ENCODE assay signal across 22 cellular contexts in genomic region chr11:6745018-6745417, GRCh38. TPM values are rescaled to one million over a fixed set of nuclear protein-coding genes. Genes with fewer than 3 reads are reported as not detected.
DNase-seq lines count a peak whose midpoint lies in the region; ATAC-seq and TF ChIP-seq lines count a peak whose summit lies in the region.
"Had no signal": no experiment of that assay in that cellular context is flagged by ENCODE, and none has a peak within 500 bp of the region (broad histone marks: within the 10 kb centered on the region; RNA-seq: fewer than 3 reads in every experiment).

No MANE protein-coding gene starts in this region.

- peak overlapping the region; percentile 85 for H3K27ac ChIP-seq in DND-41 (ENCODE audit: low read length)
- H3K27ac ChIP-seq in KOPT-K1 (ENCODE audit: low read depth, low read length, poor library complexity, severe bottlenecking) = peak overlapping the region; percentile 81
- peak overlapping the region; percentile 79 for H3K27ac ChIP-seq in lower lobe of right lung
- no peak overlapping the region for H3K27ac ChIP-seq in thymus (ENCODE audit: low read depth)
- H3K27ac ChIP-seq in tibial artery = no peak overlapping the region
- H3K27ac ChIP-seq: epithelial cell of prostate, foreskin keratinocyte had no signal

- peak overlapping the region; percentile 66 for H3K4me2 ChIP-seq in DND-41 (ENCODE audit: insufficient read depth, low read length)

- peaks cover 54% of the 10 kb centered on the region for H3K79me2 ChIP-seq in DND-41 (ENCODE audit: insufficient read depth, low read length)

- H3K36me3 ChIP-seq in DND-41 (ENCODE audit: insufficient read depth, low read length) (no peaks in the 10 kb centered on the region), KOPT-K1 (ENCODE audit: insufficient read depth, low read length) (no peaks in the 10 kb centered on the region), lower lobe of right lung (no peaks in the 10 kb centered on the region), thymus (ENCODE audit: control insufficient read depth, insufficient read depth) (no peaks in the 10 kb centered on the region), tibial artery (no peaks in the 10 kb centered on the region)
- H3K36me3 ChIP-seq: prostate gland had no signal

- H4K20me1 ChIP-seq in DND-41 (ENCODE audit: insufficient read depth, low read length) = no peaks in the 10 kb centered on the region

- H3K9me3 ChIP-seq in DND-41 (ENCODE audit: insufficient read depth, low read length, severe bottlenecking) = no peaks in the 10 kb centered on the region
- no peaks in the 10 kb centered on the region for H3K9me3 ChIP-seq in KOPT-K1 (ENCODE audit: insufficient read depth, low read length, poor library complexity, severe bottlenecking)
- no peaks in the 10 kb centered on the region for H3K9me3 ChIP-seq in lower lobe of right lung
- no peaks in the 10 kb centered on the region for H3K9me3 ChIP-seq in thymus (ENCODE audit: control insufficient read depth)
- H3K9me3 ChIP-seq in tibial artery = no peaks in the 10 kb centered on the region
- H3K9me3 ChIP-seq: prostate gland had no signal

- DNase-seq in DND-41 (no peak), lower lobe of right lung (no peak), tibial artery (no peak)
- DNase-seq: activated CD4-positive, alpha-beta T cell treated with anti-CD3 and anti-CD28 coated beads, Interleukin-2, amount 10 ng/mL, durations not matched to agents 7 days and 5 days; foreskin keratinocyte; GF-D8; Karpas-422; kidney glomerular epithelial cell; NCI-H1092 treated with DMSO at 0.1 percent for 48 hours; NCI-H510A; stimulated activated CD4-positive, alpha-beta T cell treated with anti-CD3 and anti-CD28 coated beads, Interleukin-12 subunit alpha, Interleukin-12 subunit beta, amount 100 ng/mL, for 4 hours had no signal

- WGBS in thymus = 88% methylated on average over 4 of the region's 4 CpGs

- peak overlapping the region; percentile 78 for H2AFZ ChIP-seq in DND-41 (ENCODE audit: low read depth, low read length)

- H3K27me3 ChIP-seq in DND-41 (ENCODE audit: insufficient read depth, low read length, poor library complexity) = no peaks in the 10 kb centered on the region
- no peaks in the 10 kb centered on the region for H3K27me3 ChIP-seq in lower lobe of right lung (ENCODE audit: low read depth)
- H3K27me3 ChIP-seq in thymus (ENCODE audit: control insufficient read depth, insufficient read depth) = no peaks in the 10 kb centered on the region
- no peaks in the 10 kb centered on the region for H3K27me3 ChIP-seq in tibial artery

- H3K4me3 ChIP-seq in DND-41 (ENCODE audit: low read depth in 1 of 2, low read length in 2 of 2) (peak overlapping the region; percentile 32 to 56), lower lobe of right lung (peak overlapping the region; percentile 46), thymus (ENCODE audit: low read length) (peak overlapping the region; percentile 56), tibial artery (no peak overlapping the region)
- H3K4me3 ChIP-seq: prostate gland had no signal

- H3K4me1 ChIP-seq in DND-41 (ENCODE audit: insufficient read depth, low read length) (peaks cover 56% of the 10 kb centered on the region), lower lobe of right lung (peaks cover 20% of the 10 kb centered on the region), thymus (ENCODE audit: control insufficient read depth, insufficient read depth, low read length) (peaks cover 2% of the 10 kb centered on the region), tibial artery (no peaks in the 10 kb centered on the region)
- H3K4me1 ChIP-seq: foreskin keratinocyte, prostate gland had no signal

- ATAC-seq in DND-41 (ENCODE audit: insufficient read depth, low read depth) = no peak
- ATAC-seq in lower lobe of right lung = no peak
- no peak for ATAC-seq in HG03460 (IDR thresholded peaks at IDR 0.05; ENCODE audit: unreplicated experiment)
- no peak for ATAC-seq in GM18909 (IDR thresholded peaks at IDR 0.05; ENCODE audit: poor library complexity, unreplicated experiment)
- ATAC-seq: foreskin keratinocyte, Right ventricle myocardium inferior had no signal

- intact Hi-C loops in lower lobe of right lung (cut with DNase I) = no loop called here
- intact Hi-C loops in tibial artery (cut with DNase I; ENCODE audit: low total_unique reads) = no loop called here

- H3K9ac ChIP-seq in DND-41 (ENCODE audit: low read depth, low read length) = peak overlapping the region; percentile 58

- TF ChIP-seq CTCF in DND-41 (IDR thresholded peaks at IDR 0.05; ENCODE audit: borderline replicate concordance, extremely low read depth, low read length, poor library complexity, severe bottlenecking) (no peak), lower lobe of right lung (IDR thresholded peaks at IDR 0.05) (no peak), tibial artery (IDR thresholded peaks at IDR 0.05) (no peak)

RNA-seq across cellular contexts. Expression of gene OR2AG2, which starts 26.8 kb away (rescaled TPM):
- 0.09 TPM for total RNA-seq in lower lobe of right lung
- 0.05 TPM for polyA plus RNA-seq in thymus
- total RNA-seq: activated CD4-positive, alpha-beta T cell treated with anti-CD3 and anti-CD28 coated beads, Interleukin-2, amount 10 ng/mL, durations not matched to agents 7 days and 5 days; Right ventricle myocardium inferior had no signal
- polyA plus RNA-seq: neural cell had no signal

RNA-seq across cellular contexts. Expression of gene OR2AG1, which starts 37.8 kb away (rescaled TPM):
- not detected for total RNA-seq in lower lobe of right lung
- 0.02 TPM for polyA plus RNA-seq in thymus
- total RNA-seq: activated CD4-positive, alpha-beta T cell treated with anti-CD3 and anti-CD28 coated beads, Interleukin-2, amount 10 ng/mL, durations not matched to agents 7 days and 5 days; activated T-helper 2 cell treated with anti-CD3 and anti-CD28 coated beads, Interferon-gamma antibody, Interleukin-2, Interleukin-4, amounts not matched to agents 10 μg/mL and 5 μg/mL and 100 μg/mL, durations not matched to agents 14 hours and 24 hours and 36 hours; foreskin keratinocyte; HT-29; prostate gland; Right ventricle myocardium inferior; temporal lobe had no signal
- polyA plus RNA-seq: foreskin keratinocyte, neural cell had no signal

RNA-seq across cellular contexts. Expression of gene OR6A2, which starts 54.5 kb away (rescaled TPM):
- total RNA-seq in lower lobe of right lung = 0.18 TPM
- polyA plus RNA-seq in thymus = 0.05 TPM
- total RNA-seq: activated CD4-positive, alpha-beta T cell treated with anti-CD3 and anti-CD28 coated beads, Interleukin-2, amount 10 ng/mL, durations not matched to agents 7 days and 5 days; foreskin keratinocyte; Right ventricle myocardium inferior had no signal
- polyA plus RNA-seq: foreskin keratinocyte had no signal

Comparison
In these comparisons a context has a peak if more than half of its experiments do, and no peak if none do; other contexts are left out.
1. H3K27ac ChIP-seq: peak in DND-41 (single experiment), KOPT-K1 (single experiment) and lower lobe of right lung (single experiment); none in thymus (single experiment) and tibial artery (0 of 2).
2. H3K4me3 ChIP-seq: peak in DND-41 (2 of 2), lower lobe of right lung (single experiment) and thymus (single experiment); none in tibial artery (0 of 2).